1 cellular context compared by ENCODE assay signal in genomic region chr11:65170058-65170534, GRCh38.
A peak's percentile ranks its signal among the peaks of the same experiment; 100 is the strongest.
TF ChIP-seq lines count a peak whose summit lies in the region.

TSS of gene SPDYC (plus strand) at chr11:65170233. CDS start at chr11:65171358, 1,125 bp downstream.

TF ChIP-seq in K562, 482 proteins besides CTCF, POLR2A, EP300 and RAD21 (continued from another document and continues in another):
- no peak for TF ChIP-seq ZBTB7A (IDR thresholded peaks at IDR 0.05; ENCODE audit: borderline replicate concordance, control insufficient read depth, low read depth, low read length)
- TF ChIP-seq FOSL1 (tag; conservative IDR thresholded peaks at IDR 0.05): no peak; the same call in 1 of the 2 replicates
- no peak for TF ChIP-seq NR1H2 (CRISPR knock-in tag; IDR thresholded peaks at IDR 0.05)
- TF ChIP-seq THAP12 (CRISPR knock-in tag; IDR thresholded peaks at IDR 0.05): peak; percentile 78; the same call in 1 of the 2 replicates
- peak; percentile 70 for TF ChIP-seq PRPF4 (IDR thresholded peaks at IDR 0.05; ENCODE audit: insufficient read depth, low read depth, low read length, poor library complexity, severe bottlenecking)
- no peak for TF ChIP-seq ZNF77 (CRISPR knock-in tag; IDR thresholded peaks at IDR 0.05)
- TF ChIP-seq RHOXF2B (CRISPR knock-in tag; conservative IDR thresholded peaks at IDR 0.05): no peak
- no peak for TF ChIP-seq CHAMP1 (IDR thresholded peaks at IDR 0.05)
- no peak for TF ChIP-seq TFE3 (CRISPR knock-in tag; IDR thresholded peaks at IDR 0.05)
- no peak for TF ChIP-seq ZNF644 (tag; IDR thresholded peaks at IDR 0.05; ENCODE audit: low read depth)
- no peak for TF ChIP-seq ARHGAP35 (IDR thresholded peaks at IDR 0.05; ENCODE audit: partially characterized antibody)
- no peak for TF ChIP-seq EWSR1 (IDR thresholded peaks at IDR 0.05; ENCODE audit: borderline replicate concordance, low read depth, partially characterized antibody)
- TF ChIP-seq ZNF76 (CRISPR knock-in tag; IDR thresholded peaks at IDR 0.05; ENCODE audit: borderline replicate concordance): no peak
- no peak for TF ChIP-seq MXD1 (CRISPR knock-in tag; IDR thresholded peaks at IDR 0.05; ENCODE audit: borderline replicate concordance, poor library complexity, severe bottlenecking)
- peak; percentile 89; the same call in 1 of the 2 replicates for TF ChIP-seq RBM14 (IDR thresholded peaks at IDR 0.05; ENCODE audit: borderline replicate concordance, insufficient read depth, low read depth, low read length)
- TF ChIP-seq BRD9 (IDR thresholded peaks at IDR 0.05; ENCODE audit: low read depth, partially characterized antibody): no peak
- no peak for TF ChIP-seq NFE2 (IDR thresholded peaks at IDR 0.05; ENCODE audit: low read depth)
- TF ChIP-seq ZNF212 (CRISPR knock-in tag; IDR thresholded peaks at IDR 0.05): no peak
- TF ChIP-seq ELK3 (CRISPR knock-in tag; IDR thresholded peaks at IDR 0.05): no peak
- peak; percentile 96 for TF ChIP-seq GTF2F1 (IDR thresholded peaks at IDR 0.05; ENCODE audit: low read depth, low read length)
- TF ChIP-seq EGR1 (conservative IDR thresholded peaks at IDR 0.05): 0 out of 2 replicates have a peak, but pooled peaks have one; percentile 16
- no peak for TF ChIP-seq ATF1 (CRISPR knock-in tag; IDR thresholded peaks at IDR 0.05)
- peak; percentile 43 for TF ChIP-seq ATF1 (tag; IDR thresholded peaks at IDR 0.05)
- TF ChIP-seq ZNF436 (CRISPR knock-in tag; IDR thresholded peaks at IDR 0.05): peak; percentile 40; the same call in 1 of the 2 replicates
- no peak for TF ChIP-seq STAT5B (CRISPR knock-in tag; IDR thresholded peaks at IDR 0.05)
- TF ChIP-seq XRCC5 (IDR thresholded peaks at IDR 0.05; ENCODE audit: low read depth, low read length): peak; percentile 19; the same call in 1 of the 2 replicates
- no peak for TF ChIP-seq U2AF1 (optimal IDR thresholded peaks at IDR 0.05; ENCODE audit: low read depth, low read length)
- no peak for TF ChIP-seq ZNF133 (CRISPR knock-in tag; IDR thresholded peaks at IDR 0.05)
- no peak for TF ChIP-seq MEF2D (tag; conservative IDR thresholded peaks at IDR 0.05; ENCODE audit: low read depth)
- TF ChIP-seq PATZ1 (CRISPR knock-in tag; IDR thresholded peaks at IDR 0.05; ENCODE audit: borderline replicate concordance): no peak
- no peak for TF ChIP-seq HES1 (IDR thresholded peaks at IDR 0.05; ENCODE audit: low read depth)
- no peak for TF ChIP-seq ZFPM2 (CRISPR knock-in tag; IDR thresholded peaks at IDR 0.05)
- no peak for TF ChIP-seq SREBF1 (IDR thresholded peaks at IDR 0.05; ENCODE audit: borderline replicate concordance, low read depth, low read length)
- peak; percentile 50 for TF ChIP-seq FOS (IDR thresholded peaks at IDR 0.05; ENCODE audit: extremely low read depth, insufficient read length)
- 0 out of 2 replicates have a peak, but pooled peaks have one; percentile 27 for TF ChIP-seq PKNOX1 (IDR thresholded peaks at IDR 0.05)
- TF ChIP-seq SIN3B (IDR thresholded peaks at IDR 0.05; ENCODE audit: low read depth): peak; percentile 37; the same call in 1 of the 2 replicates
- TF ChIP-seq POLR2H (tag; IDR thresholded peaks at IDR 0.05; ENCODE audit: low read depth): peak; percentile 98
- TF ChIP-seq HNRNPLL (IDR thresholded peaks at IDR 0.05; ENCODE audit: low read depth, low read length, poor library complexity, severe bottlenecking): peak; percentile 44
- TF ChIP-seq ARID3A (IDR thresholded peaks at IDR 0.05; ENCODE audit: borderline replicate concordance, low read depth, low read length): no peak
- no peak for TF ChIP-seq DEAF1 (CRISPR knock-in tag; IDR thresholded peaks at IDR 0.05)
- no peak for TF ChIP-seq TAL1 (IDR thresholded peaks at IDR 0.05)
- TF ChIP-seq KDM5B (IDR thresholded peaks at IDR 0.05; ENCODE audit: insufficient replicate concordance, low read depth, low read length): peak; percentile 100
- no peak for TF ChIP-seq HEY1 (CRISPR knock-in tag; IDR thresholded peaks at IDR 0.05; ENCODE audit: borderline replicate concordance)
- no peak for TF ChIP-seq RFX7 (CRISPR knock-in tag; IDR thresholded peaks at IDR 0.05)
- TF ChIP-seq MAFK (IDR thresholded peaks at IDR 0.05; ENCODE audit: low read length): no peak
- no peak for TF ChIP-seq ZNF140 (CRISPR knock-in tag; IDR thresholded peaks at IDR 0.05)
- TF ChIP-seq U2AF2 (optimal IDR thresholded peaks at IDR 0.05; ENCODE audit: low read depth, low read length): no peak
- peak; percentile 99 for TF ChIP-seq POLR2AphosphoS5 (IDR thresholded peaks at IDR 0.05; ENCODE audit: control insufficient read depth, insufficient read depth, low read depth, low read length)
- TF ChIP-seq TCFL5 (CRISPR knock-in tag; conservative IDR thresholded peaks at IDR 0.05): no peak
- TF ChIP-seq THRB (CRISPR knock-in tag; conservative IDR thresholded peaks at IDR 0.05): no peak; the same call in 1 of the 2 replicates
- TF ChIP-seq RBM17 (IDR thresholded peaks at IDR 0.05; ENCODE audit: borderline replicate concordance, low read depth, low read length): no peak
- TF ChIP-seq CHD1 (IDR thresholded peaks at IDR 0.05; ENCODE audit: low read length): no peak
- peak; percentile 100 for TF ChIP-seq RBFOX2 (IDR thresholded peaks at IDR 0.05; ENCODE audit: low read depth, low read length)
